8 cellular contexts compared by ENCODE assay signal in the genomic region with DNA sequence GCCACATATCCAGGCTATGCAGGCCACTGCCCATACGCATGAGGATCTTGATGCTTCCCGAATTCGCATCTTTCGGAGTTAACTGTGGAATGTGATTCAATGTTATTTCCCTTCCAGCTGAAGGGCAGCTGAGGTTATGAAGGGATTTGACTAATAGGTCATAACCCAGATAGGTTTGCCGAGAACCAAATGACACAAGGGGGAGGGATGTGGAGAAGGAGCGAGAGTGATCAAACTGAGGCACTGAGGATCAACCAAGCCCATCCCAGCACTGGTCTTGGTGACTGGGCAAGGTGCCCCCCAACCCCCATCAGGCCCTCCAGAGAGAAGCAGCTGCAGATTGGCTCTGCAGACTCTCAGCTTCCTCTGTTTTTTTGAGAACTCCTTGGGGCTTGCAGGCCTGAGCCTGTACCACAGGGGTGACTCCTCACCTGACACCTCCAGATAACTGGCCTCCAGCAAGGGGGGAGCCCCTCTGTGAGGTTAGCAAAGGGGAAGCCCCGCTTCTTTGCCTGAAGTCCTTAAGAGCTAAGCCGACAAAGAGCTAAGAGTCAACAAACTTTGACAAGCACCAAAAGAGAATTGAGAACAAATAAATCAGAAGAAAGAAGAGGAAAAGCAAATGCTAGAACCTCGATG.
DNase-seq lines count a peak whose midpoint lies in the region; ATAC-seq and TF ChIP-seq lines count a peak whose summit lies in the region.

No MANE protein-coding gene starts in this region.

- intact Hi-C loops in sciatic nerve (cut with DNase I) (no loop called here), posterior vena cava (cut with DNase I) (no loop called here)

- DNase-seq in foreskin fibroblast (peak in 1 of 2 donors; percentile 36), sciatic nerve (ENCODE audit: low spot score) (no peak), posterior vena cava (ENCODE audit: low spot score) (no peak), HT-29 (ENCODE audit: low spot score) (no peak), substantia nigra (lab: John Stamatoyannopoulos, UW) (no peak)
- no peak for DNase-seq in stimulated activated naive CD4-positive, alpha-beta T cell (lab: John Stamatoyannopoulos, UW)

- H3K4me3 ChIP-seq in foreskin fibroblast (ENCODE audit: low read depth in 1 of 2, low read length in 2 of 2): peak overlapping the region; percentile 46 to 55

- no peak overlapping the region for H3K27ac ChIP-seq in substantia nigra (ENCODE audit: low read depth, low read length, poor library complexity, severe bottlenecking)

- TF ChIP-seq CTCF in foreskin fibroblast (IDR thresholded peaks at IDR 0.05; ENCODE audit: low read depth, low read length): no peak

- ATAC-seq in GM18861 (IDR thresholded peaks at IDR 0.05; ENCODE audit: unreplicated experiment) (peak; percentile 56), SK-N-SH treated with all-trans-retinoic acid at 6 μM for 48 hours (peak; percentile 20), sciatic nerve (peak; percentile 28)

TF ChIP-seq in SK-N-SH treated with all-trans-retinoic acid at 6 μM for 48 hours, 23 proteins besides CTCF, POLR2A, EP300 and RAD21:
- TF ChIP-seq ZNF565 (CRISPR knock-in tag; conservative IDR thresholded peaks at IDR 0.05; ENCODE audit: low read depth) (no peak), ZC3H10 (CRISPR knock-in tag; IDR thresholded peaks at IDR 0.05) (no peak), ISL1 (CRISPR knock-in tag; IDR thresholded peaks at IDR 0.05) (no peak), SNAI2 (CRISPR knock-in tag; IDR thresholded peaks at IDR 0.05) (no peak), ZNF8 (CRISPR knock-in tag; IDR thresholded peaks at IDR 0.05) (no peak), PPARA (CRISPR knock-in tag; IDR thresholded peaks at IDR 0.05; ENCODE audit: borderline replicate concordance) (no peak), ZNF70 (CRISPR knock-in tag; IDR thresholded peaks at IDR 0.05) (no peak), ARNTL (CRISPR knock-in tag; IDR thresholded peaks at IDR 0.05; ENCODE audit: borderline replicate concordance, low read depth) (no peak), ZFP3 (CRISPR knock-in tag; IDR thresholded peaks at IDR 0.05) (no peak), CSDC2 (CRISPR knock-in tag; IDR thresholded peaks at IDR 0.05) (no peak), OSR1 (CRISPR knock-in tag; IDR thresholded peaks at IDR 0.05) (no peak), TOX (CRISPR knock-in tag; IDR thresholded peaks at IDR 0.05; ENCODE audit: borderline replicate concordance) (no peak), ESRRG (CRISPR knock-in tag; IDR thresholded peaks at IDR 0.05) (no peak)
- TF ChIP-seq, protein P1, sequence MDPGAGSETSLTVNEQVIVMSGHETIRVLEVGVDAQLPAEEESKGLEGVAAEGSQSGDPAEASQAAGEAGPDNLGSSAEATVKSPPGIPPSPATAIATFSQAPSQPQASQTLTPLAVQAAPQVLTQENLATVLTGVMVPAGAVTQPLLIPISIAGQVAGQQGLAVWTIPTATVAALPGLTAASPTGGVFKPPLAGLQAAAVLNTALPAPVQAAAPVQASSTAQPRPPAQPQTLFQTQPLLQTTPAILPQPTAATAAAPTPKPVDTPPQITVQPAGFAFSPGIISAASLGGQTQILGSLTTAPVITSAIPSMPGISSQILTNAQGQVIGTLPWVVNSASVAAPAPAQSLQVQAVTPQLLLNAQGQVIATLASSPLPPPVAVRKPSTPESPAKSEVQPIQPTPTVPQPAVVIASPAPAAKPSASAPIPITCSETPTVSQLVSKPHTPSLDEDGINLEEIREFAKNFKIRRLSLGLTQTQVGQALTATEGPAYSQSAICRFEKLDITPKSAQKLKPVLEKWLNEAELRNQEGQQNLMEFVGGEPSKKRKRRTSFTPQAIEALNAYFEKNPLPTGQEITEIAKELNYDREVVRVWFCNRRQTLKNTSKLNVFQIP (CRISPR knock-in tag; IDR thresholded peaks at IDR 0.05; ENCODE audit: borderline replicate concordance, low read depth): no peak
- TF ChIP-seq, protein P2, sequence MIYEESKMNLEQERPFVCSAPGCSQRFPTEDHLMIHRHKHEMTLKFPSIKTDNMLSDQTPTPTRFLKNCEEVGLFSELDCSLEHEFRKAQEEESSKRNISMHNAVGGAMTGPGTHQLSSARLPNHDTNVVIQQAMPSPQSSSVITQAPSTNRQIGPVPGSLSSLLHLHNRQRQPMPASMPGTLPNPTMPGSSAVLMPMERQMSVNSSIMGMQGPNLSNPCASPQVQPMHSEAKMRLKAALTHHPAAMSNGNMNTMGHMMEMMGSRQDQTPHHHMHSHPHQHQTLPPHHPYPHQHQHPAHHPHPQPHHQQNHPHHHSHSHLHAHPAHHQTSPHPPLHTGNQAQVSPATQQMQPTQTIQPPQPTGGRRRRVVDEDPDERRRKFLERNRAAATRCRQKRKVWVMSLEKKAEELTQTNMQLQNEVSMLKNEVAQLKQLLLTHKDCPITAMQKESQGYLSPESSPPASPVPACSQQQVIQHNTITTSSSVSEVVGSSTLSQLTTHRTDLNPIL (CRISPR knock-in tag; IDR thresholded peaks at IDR 0.05; ENCODE audit: low read depth): no peak
- TF ChIP-seq, protein P3, sequence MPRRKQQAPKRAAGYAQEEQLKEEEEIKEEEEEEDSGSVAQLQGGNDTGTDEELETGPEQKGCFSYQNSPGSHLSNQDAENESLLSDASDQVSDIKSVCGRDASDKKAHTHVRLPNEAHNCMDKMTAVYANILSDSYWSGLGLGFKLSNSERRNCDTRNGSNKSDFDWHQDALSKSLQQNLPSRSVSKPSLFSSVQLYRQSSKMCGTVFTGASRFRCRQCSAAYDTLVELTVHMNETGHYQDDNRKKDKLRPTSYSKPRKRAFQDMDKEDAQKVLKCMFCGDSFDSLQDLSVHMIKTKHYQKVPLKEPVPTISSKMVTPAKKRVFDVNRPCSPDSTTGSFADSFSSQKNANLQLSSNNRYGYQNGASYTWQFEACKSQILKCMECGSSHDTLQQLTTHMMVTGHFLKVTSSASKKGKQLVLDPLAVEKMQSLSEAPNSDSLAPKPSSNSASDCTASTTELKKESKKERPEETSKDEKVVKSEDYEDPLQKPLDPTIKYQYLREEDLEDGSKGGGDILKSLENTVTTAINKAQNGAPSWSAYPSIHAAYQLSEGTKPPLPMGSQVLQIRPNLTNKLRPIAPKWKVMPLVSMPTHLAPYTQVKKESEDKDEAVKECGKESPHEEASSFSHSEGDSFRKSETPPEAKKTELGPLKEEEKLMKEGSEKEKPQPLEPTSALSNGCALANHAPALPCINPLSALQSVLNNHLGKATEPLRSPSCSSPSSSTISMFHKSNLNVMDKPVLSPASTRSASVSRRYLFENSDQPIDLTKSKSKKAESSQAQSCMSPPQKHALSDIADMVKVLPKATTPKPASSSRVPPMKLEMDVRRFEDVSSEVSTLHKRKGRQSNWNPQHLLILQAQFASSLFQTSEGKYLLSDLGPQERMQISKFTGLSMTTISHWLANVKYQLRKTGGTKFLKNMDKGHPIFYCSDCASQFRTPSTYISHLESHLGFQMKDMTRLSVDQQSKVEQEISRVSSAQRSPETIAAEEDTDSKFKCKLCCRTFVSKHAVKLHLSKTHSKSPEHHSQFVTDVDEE (CRISPR knock-in tag; IDR thresholded peaks at IDR 0.05): no peak
- TF ChIP-seq, protein P4, sequence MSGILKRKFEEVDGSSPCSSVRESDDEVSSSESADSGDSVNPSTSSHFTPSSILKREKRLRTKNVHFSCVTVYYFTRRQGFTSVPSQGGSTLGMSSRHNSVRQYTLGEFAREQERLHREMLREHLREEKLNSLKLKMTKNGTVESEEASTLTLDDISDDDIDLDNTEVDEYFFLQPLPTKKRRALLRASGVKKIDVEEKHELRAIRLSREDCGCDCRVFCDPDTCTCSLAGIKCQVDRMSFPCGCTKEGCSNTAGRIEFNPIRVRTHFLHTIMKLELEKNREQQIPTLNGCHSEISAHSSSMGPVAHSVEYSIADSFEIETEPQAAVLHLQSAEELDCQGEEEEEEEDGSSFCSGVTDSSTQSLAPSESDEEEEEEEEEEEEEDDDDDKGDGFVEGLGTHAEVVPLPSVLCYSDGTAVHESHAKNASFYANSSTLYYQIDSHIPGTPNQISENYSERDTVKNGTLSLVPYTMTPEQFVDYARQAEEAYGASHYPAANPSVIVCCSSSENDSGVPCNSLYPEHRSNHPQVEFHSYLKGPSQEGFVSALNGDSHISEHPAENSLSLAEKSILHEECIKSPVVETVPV (CRISPR knock-in tag; IDR thresholded peaks at IDR 0.05): no peak
TF ChIP-seq in SK-N-SH treated with all-trans-retinoic acid at 6 μM for 48 hours: peak in this region for 0.
